In genomic region chr7:99409814-99410213, GRCh38 we compare ENCODE assay signal across 1 cellular context.
TF ChIP-seq lines count a peak whose summit lies in the region.

No MANE protein-coding gene starts in this region.

TF ChIP-seq in H1, 55 proteins besides CTCF, POLR2A, EP300 and RAD21:
- TF ChIP-seq KDM1A (IDR thresholded peaks at IDR 0.05; ENCODE audit: borderline replicate concordance, low read length) = no peak
